8 cellular contexts compared by ENCODE assay signal in genomic region chr2:120470041-120470716, GRCh38.
DNase-seq lines count a peak whose midpoint lies in the region; ATAC-seq and TF ChIP-seq lines count a peak whose summit lies in the region.

No MANE protein-coding gene starts in this region.

- H3K36me3 ChIP-seq in right atrium auricular region (no peaks in the 10 kb centered on the region), tibial artery (no peaks in the 10 kb centered on the region), H7 (replicated peaks; ENCODE audit: control insufficient read depth, insufficient read depth, low read length) (no peaks in the 10 kb centered on the region)

- H3K27ac Mint-ChIP-seq in osteocyte (ENCODE audit: unreplicated experiment), result no peak overlapping the region

- H3K27me3 ChIP-seq in right atrium auricular region, result no peaks in the 10 kb centered on the region
- no peaks in the 10 kb centered on the region for H3K27me3 ChIP-seq in tibial artery
- H3K27me3 ChIP-seq in H7 (ENCODE audit: control insufficient read depth, insufficient read depth, low read length), result peaks cover 52% of the 10 kb centered on the region

- ATAC-seq in GM18868 (IDR thresholded peaks at IDR 0.05; ENCODE audit: unreplicated experiment), result no peak

- peak; percentile 72 for DNase-seq in HuH-7 (ENCODE audit: low spot score)
- DNase-seq in right atrium auricular region (ENCODE audit: low spot score), result peak; percentile 92
- DNase-seq in tibial artery, result peak; percentile 92 to 96
- DNase-seq in H7, result no peak
- no peak for DNase-seq in osteocyte (ENCODE audit: extremely low spot score, unreplicated experiment)
- DNase-seq in RKO (ENCODE audit: low spot score), result no peak

- peaks cover 7% of the 10 kb centered on the region for H3K9me3 Mint-ChIP-seq in osteocyte (ENCODE audit: unreplicated experiment)

- H3K36me3 Mint-ChIP-seq in osteocyte (ENCODE audit: unreplicated experiment), result peaks cover 2% of the 10 kb centered on the region

- no peak overlapping the region for H3K4me3 Mint-ChIP-seq in osteocyte (ENCODE audit: unreplicated experiment)

- peaks cover 0 to 11% of the 10 kb centered on the region in 2 donors for H3K9me3 ChIP-seq in right atrium auricular region
- no peaks in the 10 kb centered on the region for H3K9me3 ChIP-seq in tibial artery

- H3K4me1 ChIP-seq in right atrium auricular region, result peaks cover 0 to 19% of the 10 kb centered on the region in 2 donors
- H3K4me1 ChIP-seq in tibial artery, result peaks cover 0 to 65% (median 49%) of the 10 kb centered on the region in 4 donors

- H3K27ac ChIP-seq in VCaP (peak overlapping the region; percentile 99), right atrium auricular region (peak overlapping the region; percentile 49 to 65), tibial artery (peak overlapping the region; percentile 79 to 84)

- TF ChIP-seq CTCF in VCaP (conservative IDR thresholded peaks at IDR 0.05) (no peak), right atrium auricular region (IDR thresholded peaks at IDR 0.05) (no peak), tibial artery (IDR thresholded peaks at IDR 0.05) (no peak), osteocyte (IDR thresholded peaks at IDR 0.05) (no peak)

- H3K4me1 Mint-ChIP-seq in osteocyte (ENCODE audit: unreplicated experiment), result peaks cover 6% of the 10 kb centered on the region

- intact Hi-C loops in tibial artery (cut with DNase I; ENCODE audit: low total_unique reads), result no loop called here

- H3K4me3 ChIP-seq in right atrium auricular region (no peak overlapping the region), tibial artery (no peak overlapping the region), H7 (ENCODE audit: insufficient read depth, low read depth, low read length) (no peak overlapping the region)

- peaks cover 3% of the 10 kb centered on the region for H3K27me3 Mint-ChIP-seq in osteocyte (ENCODE audit: unreplicated experiment)

Comparison
In these comparisons a context has a peak if more than half of its experiments do, and no peak if none do; other contexts are left out.
1. DNase-seq: peak in HuH-7 (single experiment), right atrium auricular region (single experiment) and tibial artery (2 of 2); none in H7 (single experiment), osteocyte (single experiment) and RKO (single experiment).
2. Peak in every context shown above with its lines, with median percentiles within 50 percentile points of each other: H3K27ac ChIP-seq.